14 cellular contexts compared by ENCODE assay signal in genomic region chr7:55054252-55054651, GRCh38. TPM values are rescaled to one million over a fixed set of nuclear protein-coding genes. Genes with fewer than 3 reads are reported as not detected.
DNase-seq lines count a peak whose midpoint lies in the region; ATAC-seq, FAIRE-seq and TF ChIP-seq lines count a peak whose summit lies in the region.
"Had no signal": no experiment of that assay in that cellular context is flagged by ENCODE, and none has a peak within 500 bp of the region (broad histone marks: within the 10 kb centered on the region; RNA-seq: fewer than 3 reads in every experiment).

No MANE protein-coding gene starts in this region.

- peaks cover 36% of the 10 kb centered on the region for H3K4me1 Mint-ChIP-seq in astrocyte (ENCODE audit: low read depth, unreplicated experiment)

- no peaks in the 10 kb centered on the region for H3K27me3 ChIP-seq in astrocyte (ENCODE audit: insufficient read depth, low read length)
- H3K27me3 ChIP-seq in left lung, result no peaks in the 10 kb centered on the region
- H3K27me3 ChIP-seq in skeletal muscle satellite cell (ENCODE audit: control insufficient read depth, insufficient read depth, low read length), result no peaks in the 10 kb centered on the region

- H3K9ac ChIP-seq in astrocyte (ENCODE audit: low read length), result no peak overlapping the region
- peak overlapping the region; percentile 5 for H3K9ac ChIP-seq in skeletal muscle satellite cell (ENCODE audit: low read depth, low read length)

- peaks cover 7% of the 10 kb centered on the region for H4K20me1 ChIP-seq in astrocyte (ENCODE audit: insufficient read depth, low read length)

- no peak overlapping the region for H2AFZ ChIP-seq in astrocyte (ENCODE audit: low read depth, low read length)

- ATAC-seq in left lung, result peak; percentile 70
- ATAC-seq in HG03280 (IDR thresholded peaks at IDR 0.05; ENCODE audit: unreplicated experiment), result no peak

- no peaks in the 10 kb centered on the region for H3K9me3 Mint-ChIP-seq in astrocyte (ENCODE audit: unreplicated experiment)
- H3K9me3 Mint-ChIP-seq: activated CD4-positive, alpha-beta memory T cell treated with anti-CD3 and anti-CD28 coated beads for 36 hours had no signal

- intact Hi-C loops in left lung (cut with DNase I), result no loop called here

- H3K4me3 ChIP-seq in AG10803 (ENCODE audit: low read length), result no peak overlapping the region
- H3K4me3 ChIP-seq in astrocyte (ENCODE audit: insufficient read depth, low read depth, low read length), result no peak overlapping the region
- H3K4me3 ChIP-seq in left lung, result no peak overlapping the region
- H3K4me3 ChIP-seq in skeletal muscle satellite cell (ENCODE audit: low read length), result no peak overlapping the region

- peaks cover 48% of the 10 kb centered on the region for H3K4me1 ChIP-seq in astrocyte (ENCODE audit: insufficient read depth, low read length)
- peaks cover 0 to 6% of the 10 kb centered on the region in 2 donors for H3K4me1 ChIP-seq in left lung
- peaks cover 81% of the 10 kb centered on the region for H3K4me1 ChIP-seq in skeletal muscle satellite cell (ENCODE audit: control insufficient read depth, insufficient read depth, low read length)

- H3K9me3 ChIP-seq in astrocyte (ENCODE audit: insufficient read depth, low read depth, low read length) (no peaks in the 10 kb centered on the region), left lung (no peaks in the 10 kb centered on the region), skeletal muscle satellite cell (replicated peaks; ENCODE audit: low read length) (no peaks in the 10 kb centered on the region)

- no peak for FAIRE-seq in astrocyte (lab: Jason Lieb, UNC)
- FAIRE-seq: frontal cortex had no signal

- H3K79me2 ChIP-seq in astrocyte (ENCODE audit: insufficient read depth, low read length), result peaks cover 97% of the 10 kb centered on the region

- H3K36me3 ChIP-seq in astrocyte (ENCODE audit: insufficient read depth, low read length) (no peaks in the 10 kb centered on the region), left lung (no peaks in the 10 kb centered on the region), skeletal muscle satellite cell (ENCODE audit: insufficient read depth, low read length) (peaks cover 16% of the 10 kb centered on the region)

- peak overlapping the region; percentile 56 for H3K27ac Mint-ChIP-seq in astrocyte (ENCODE audit: unreplicated experiment)
- H3K27ac Mint-ChIP-seq: activated CD4-positive, alpha-beta memory T cell treated with anti-CD3 and anti-CD28 coated beads for 36 hours had no signal

- H3K27me3 Mint-ChIP-seq in astrocyte (ENCODE audit: low read depth, unreplicated experiment), result no peaks in the 10 kb centered on the region

- H3K36me3 Mint-ChIP-seq in astrocyte (ENCODE audit: low read depth, unreplicated experiment), result no peaks in the 10 kb centered on the region
- H3K36me3 Mint-ChIP-seq: activated CD4-positive, alpha-beta memory T cell treated with anti-CD3 and anti-CD28 coated beads for 36 hours had no signal

- no peak overlapping the region for H3K4me3 Mint-ChIP-seq in astrocyte (ENCODE audit: unreplicated experiment)
- H3K4me3 Mint-ChIP-seq: activated CD4-positive, alpha-beta memory T cell treated with anti-CD3 and anti-CD28 coated beads for 36 hours had no signal

- peak; percentile 22 for DNase-seq in AG10803 (ENCODE audit: low read depth)
- no peak for DNase-seq in astrocyte (ENCODE audit: low read depth)
- DNase-seq in left lung, result no peak
- DNase-seq in HUDEP-2 (lab: John Stamatoyannopoulos, UW; ENCODE audit: unreplicated experiment in 76 of 76), result no peak
- DNase-seq in NCI-H1105 treated with DMSO at 0.1 percent for 48 hours (lab: John Stamatoyannopoulos, UW), result no peak
- DNase-seq in activated CD8-positive, alpha-beta memory T cell treated with anti-CD3 and anti-CD28 coated beads, Interleukin-2, amount 50 U/mL, for 48 hours, result no peak
- DNase-seq: activated CD4-positive, alpha-beta memory T cell treated with anti-CD3 and anti-CD28 coated beads for 36 hours; Calu3; NCI-H1105; NCI-H2227 treated with DMSO at 0.1 percent for 48 hours; stimulated activated CD4-positive, alpha-beta T cell treated with anti-CD3 and anti-CD28 coated beads, Interleukin-2, amount 100 ng/mL, for 24 hours had no signal

- TF ChIP-seq CTCF in AG10803 (conservative IDR thresholded peaks at IDR 0.05; ENCODE audit: low read length) (peak; percentile 36), astrocyte (IDR thresholded peaks at IDR 0.05; ENCODE audit: insufficient read depth, low read depth, low read length) (no peak), left lung (IDR thresholded peaks at IDR 0.05) (no peak)

- H3K4me2 ChIP-seq in astrocyte (ENCODE audit: low read length) (no peak overlapping the region), skeletal muscle satellite cell (ENCODE audit: low read length) (no peak overlapping the region)

- H3K27ac ChIP-seq in astrocyte (ENCODE audit: low read depth, low read length) (peak overlapping the region; percentile 97), left lung (peak overlapping the region in 1 of 2 donors; percentile 8)

RNA-seq across cellular contexts. Expression of gene EGFR, which starts 35.4 kb away (rescaled TPM):
- total RNA-seq in astrocyte, result 22.0 and 27.3 TPM in 2 replicates
- 10 to 100 TPM; 76.5 to 79.3 TPM for total RNA-seq in left lung
- total RNA-seq in skeletal muscle satellite cell (2012; rRNA removed), result 89.1 and 114 TPM in 2 replicates
- total RNA-seq: activated CD4-positive, alpha-beta memory T cell treated with anti-CD3 and anti-CD28 coated beads for 36 hours had no signal
